9 cellular contexts compared by ENCODE assay signal in genomic region chr5:169686137-169686536, GRCh38.
A peak's percentile ranks its signal among the peaks of the same experiment; 100 is the strongest.
DNase-seq lines count a peak whose midpoint lies in the region; ATAC-seq and TF ChIP-seq lines count a peak whose summit lies in the region.
"Had no signal": no experiment of that assay in that cellular context is flagged by ENCODE, and none has a peak within 500 bp of the region (broad histone marks: within the 10 kb centered on the region; RNA-seq: fewer than 3 reads in every experiment).

No MANE protein-coding gene starts in this region.

- DNase-seq in germinal center (ENCODE audit: low spot score), result peak; percentile 62
- DNase-seq in NOMO-1 (lab: John Stamatoyannopoulos, UW; ENCODE audit: unreplicated experiment in 2 of 2), result no peak
- DNase-seq: NCI-H82 had no signal

- ATAC-seq in GM18870 (IDR thresholded peaks at IDR 0.05; ENCODE audit: unreplicated experiment) (peak; percentile 88), GM21529 (IDR thresholded peaks at IDR 0.05; ENCODE audit: unreplicated experiment) (peak; percentile 88), HG03354 (IDR thresholded peaks at IDR 0.05; ENCODE audit: poor library complexity, severe bottlenecking, unreplicated experiment) (peak; percentile 87), SK-N-SH treated with all-trans-retinoic acid at 6 μM for 48 hours (no peak), HG02840 (IDR thresholded peaks at IDR 0.05; ENCODE audit: low FRiP score, unreplicated experiment) (no peak)
- ATAC-seq: WTC11 had no signal

TF ChIP-seq in SK-N-SH treated with all-trans-retinoic acid at 6 μM for 48 hours, 23 proteins besides CTCF, POLR2A, EP300 and RAD21:
- TF ChIP-seq ESRRG (CRISPR knock-in tag; IDR thresholded peaks at IDR 0.05) (no peak), CSDC2 (CRISPR knock-in tag; IDR thresholded peaks at IDR 0.05) (no peak), PPARA (CRISPR knock-in tag; IDR thresholded peaks at IDR 0.05; ENCODE audit: borderline replicate concordance) (no peak), TOX (CRISPR knock-in tag; IDR thresholded peaks at IDR 0.05; ENCODE audit: borderline replicate concordance) (no peak), ZFP3 (CRISPR knock-in tag; IDR thresholded peaks at IDR 0.05) (no peak), TSHZ2 (CRISPR knock-in tag; IDR thresholded peaks at IDR 0.05) (no peak), TCF4 (CRISPR knock-in tag; IDR thresholded peaks at IDR 0.05; ENCODE audit: borderline replicate concordance) (no peak), ISL1 (CRISPR knock-in tag; IDR thresholded peaks at IDR 0.05) (no peak), CREB5 (CRISPR knock-in tag; IDR thresholded peaks at IDR 0.05; ENCODE audit: low read depth) (no peak), ARNTL (CRISPR knock-in tag; IDR thresholded peaks at IDR 0.05; ENCODE audit: borderline replicate concordance, low read depth) (no peak), ZNF70 (CRISPR knock-in tag; IDR thresholded peaks at IDR 0.05) (no peak), ZNF8 (CRISPR knock-in tag; IDR thresholded peaks at IDR 0.05) (no peak), BACH2 (CRISPR knock-in tag; IDR thresholded peaks at IDR 0.05; ENCODE audit: borderline replicate concordance) (no peak), OSR1 (CRISPR knock-in tag; IDR thresholded peaks at IDR 0.05) (no peak)

Comparison
In these comparisons a context has a peak if more than half of its experiments do, and no peak if none do; other contexts are left out.
1. ATAC-seq: peak in GM18870 (single experiment), GM21529 (single experiment) and HG03354 (single experiment); none in SK-N-SH treated with all-trans-retinoic acid at 6 μM for 48 hours (single experiment) and HG02840 (single experiment).